8 cellular contexts compared by ENCODE assay signal in the genomic region with DNA sequence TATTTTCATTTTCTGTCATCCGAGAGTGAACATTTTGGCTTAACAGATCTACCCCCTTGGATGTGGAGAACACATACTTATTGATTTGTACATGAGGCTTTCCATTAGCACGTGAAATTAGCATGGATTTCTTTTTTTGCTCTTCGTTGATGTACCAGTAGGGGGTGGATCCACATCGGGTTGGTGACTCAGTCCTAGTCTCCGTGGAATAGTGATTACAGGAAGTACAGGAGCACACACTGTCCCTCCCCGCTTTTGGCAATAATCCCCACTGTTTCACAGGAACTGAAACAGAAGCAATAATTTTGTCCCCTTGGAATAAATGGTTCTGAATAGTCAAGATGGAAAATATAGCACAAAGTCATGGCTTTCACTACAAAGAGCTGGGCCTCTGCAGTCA.
DNase-seq lines count a peak whose midpoint lies in the region; ATAC-seq and TF ChIP-seq lines count a peak whose summit lies in the region.

No MANE protein-coding gene starts in this region.

- H3K4me1 Mint-ChIP-seq in type B pancreatic cell (ENCODE audit: unreplicated experiment) = peaks cover 6% of the 10 kb centered on the region
- no peaks in the 10 kb centered on the region for H3K4me1 Mint-ChIP-seq in activated CD4-positive, alpha-beta memory T cell treated with anti-CD3 and anti-CD28 coated beads, Interleukin-2, amount 10 ng/mL, durations not matched to agents 7 days and 5 days

- H3K27me3 Mint-ChIP-seq in type B pancreatic cell = no peaks in the 10 kb centered on the region
- peaks cover 15% of the 10 kb centered on the region for H3K27me3 Mint-ChIP-seq in activated CD4-positive, alpha-beta memory T cell treated with anti-CD3 and anti-CD28 coated beads, Interleukin-2, amount 10 ng/mL, durations not matched to agents 7 days and 5 days

- CTCF ChIA-PET in RWPE1 (lab: Yijun Ruan, JAX) = no interaction called here
- CTCF ChIA-PET in activated CD4-positive, alpha-beta memory T cell treated with anti-CD3 and anti-CD28 coated beads, Interleukin-2, amount 10 ng/mL, durations not matched to agents 7 days and 5 days (lab: Charles Lee) = no interaction called here

- ATAC-seq in left ventricle myocardium superior (peak; percentile 97), HG02642 (IDR thresholded peaks at IDR 0.05; ENCODE audit: poor library complexity, unreplicated experiment) (no peak)

- intact Hi-C loops in left ventricle myocardium superior (cut with micrococcal nuclease) = no loop called here

- POLR2A ChIA-PET in RWPE1 (lab: Yijun Ruan, JAX; ENCODE audit: low non-redundant PET) = no interaction called here
- POLR2A ChIA-PET in activated CD4-positive, alpha-beta memory T cell treated with anti-CD3 and anti-CD28 coated beads, Interleukin-2, amount 10 ng/mL, durations not matched to agents 7 days and 5 days (lab: Charles Lee) = no interaction called here

- no peak overlapping the region for H3K27ac Mint-ChIP-seq in type B pancreatic cell
- no peak overlapping the region for H3K27ac Mint-ChIP-seq in activated CD4-positive, alpha-beta memory T cell treated with anti-CD3 and anti-CD28 coated beads, Interleukin-2, amount 10 ng/mL, durations not matched to agents 7 days and 5 days

- H3K4me3 Mint-ChIP-seq in type B pancreatic cell = no peak overlapping the region
- H3K4me3 Mint-ChIP-seq in activated CD4-positive, alpha-beta memory T cell treated with anti-CD3 and anti-CD28 coated beads, Interleukin-2, amount 10 ng/mL, durations not matched to agents 7 days and 5 days = no peak overlapping the region

- H3K27ac ChIP-seq in RWPE1 = no peak overlapping the region

- no peak for TF ChIP-seq CTCF in RWPE1 (conservative IDR thresholded peaks at IDR 0.05; ENCODE audit: low read depth)
- peak; percentile 30 for TF ChIP-seq CTCF in type B pancreatic cell (conservative IDR thresholded peaks at IDR 0.05)

- DNase-seq in NCI-H2081 (lab: John Stamatoyannopoulos, UW) (peak; percentile 38 to 80), NCI-H2081 treated with DMSO at 0.1 percent for 48 hours (lab: John Stamatoyannopoulos, UW) (no peak), RWPE1 (ENCODE audit: low spot score) (peak; percentile 5), left ventricle myocardium superior (no peak), type B pancreatic cell (ENCODE audit: extremely low spot score, unreplicated experiment) (no peak), retina (no peak)
- DNase-seq in activated CD4-positive, alpha-beta memory T cell treated with anti-CD3 and anti-CD28 coated beads, Interleukin-2, amount 10 ng/mL, durations not matched to agents 7 days and 5 days = no peak

- no peaks in the 10 kb centered on the region for H3K36me3 Mint-ChIP-seq in type B pancreatic cell
- H3K36me3 Mint-ChIP-seq in activated CD4-positive, alpha-beta memory T cell treated with anti-CD3 and anti-CD28 coated beads, Interleukin-2, amount 10 ng/mL, durations not matched to agents 7 days and 5 days (ENCODE audit: low read depth) = no peaks in the 10 kb centered on the region

- no peaks in the 10 kb centered on the region for H3K9me3 Mint-ChIP-seq in type B pancreatic cell
- H3K9me3 Mint-ChIP-seq in activated CD4-positive, alpha-beta memory T cell treated with anti-CD3 and anti-CD28 coated beads, Interleukin-2, amount 10 ng/mL, durations not matched to agents 7 days and 5 days = no peaks in the 10 kb centered on the region

Comparison
In these comparisons a context has a peak if more than half of its experiments do, and no peak if none do; other contexts are left out.
1. DNase-seq: peak in NCI-H2081 (2 of 2) and RWPE1 (single experiment); none in NCI-H2081 treated with DMSO at 0.1 percent for 48 hours (single experiment), left ventricle myocardium superior (single experiment), type B pancreatic cell (single experiment), retina (single experiment) and activated CD4-positive, alpha-beta memory T cell treated with anti-CD3 and anti-CD28 coated beads, Interleukin-2, amount 10 ng/mL, durations not matched to agents 7 days and 5 days (single experiment).